9 cellular contexts compared by ENCODE assay signal in the genomic region with DNA sequence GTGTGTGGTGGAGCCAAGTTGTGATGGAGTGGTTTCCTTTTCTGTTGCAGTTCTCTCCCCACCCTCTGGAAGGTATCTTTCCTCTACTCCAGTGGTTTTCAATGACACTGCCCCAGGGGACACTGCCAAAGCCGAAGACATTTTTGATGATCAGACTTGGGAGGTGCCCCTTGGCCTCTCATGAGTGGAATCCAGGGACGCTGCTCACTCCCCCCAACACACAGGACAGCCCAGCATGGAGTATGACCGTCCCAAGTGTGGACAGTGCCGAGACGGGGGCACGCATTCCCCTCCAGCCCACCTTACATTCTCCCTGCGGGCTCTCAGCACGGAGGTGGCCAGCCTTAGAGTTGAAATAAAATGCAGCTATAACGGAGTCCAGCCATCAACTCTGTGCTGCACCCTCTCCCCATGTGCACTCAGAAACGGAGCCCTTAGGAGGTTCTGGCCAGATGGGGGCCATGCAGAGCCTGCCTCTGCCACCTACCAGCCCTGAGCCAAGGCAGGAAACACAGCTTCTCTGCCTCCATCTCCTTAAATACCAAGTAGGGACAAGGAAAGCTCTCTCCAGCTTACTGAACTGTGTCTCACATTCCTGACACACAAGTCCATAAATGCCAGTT.
A peak's percentile ranks its signal among the peaks of the same experiment; 100 is the strongest.
DNase-seq lines count a peak whose midpoint lies in the region; ATAC-seq and TF ChIP-seq lines count a peak whose summit lies in the region.
"Had no signal": no experiment of that assay in that cellular context is flagged by ENCODE, and none has a peak within 500 bp of the region (broad histone marks: within the 10 kb centered on the region; RNA-seq: fewer than 3 reads in every experiment).

No MANE protein-coding gene starts in this region.

- DNase-seq in A673 (ENCODE audit: low spot score) (peak; percentile 21), testis (no peak), NCI-H2196 treated with DMSO at 0.1 percent for 48 hours (lab: John Stamatoyannopoulos, UW; ENCODE audit: unreplicated experiment) (no peak)
- DNase-seq in CD4-positive, alpha-beta memory T cell: no peak
- DNase-seq in activated T-helper 2 cell treated with anti-CD3 and anti-CD28 coated beads, Interferon-gamma antibody, Interleukin-2, Interleukin-4, amounts not matched to agents 10 μg/mL and 5 μg/mL and 100 μg/mL, durations not matched to agents 14 hours and 24 hours and 36 hours (ENCODE audit: low spot score): no peak
- DNase-seq: COR-L47, left ventricle myocardium inferior had no signal

- H3K4me1 ChIP-seq in A673 (ENCODE audit: insufficient read depth, low read length, poor library complexity, severe bottlenecking): peaks cover 32% of the 10 kb centered on the region
- peaks cover 33% of the 10 kb centered on the region for H3K4me1 ChIP-seq in CD4-positive, alpha-beta memory T cell (ENCODE audit: insufficient read depth, low read length)
- H3K4me1 ChIP-seq in muscle layer of colon (ENCODE audit: insufficient read depth, low read length): peaks cover 67% of the 10 kb centered on the region
- no peaks in the 10 kb centered on the region for H3K4me1 ChIP-seq in testis
- H3K4me1 ChIP-seq: left ventricle myocardium inferior had no signal

- peaks cover 0 to 2% (median 0%) of the 10 kb centered on the region in 8 donors for H3K9me3 Mint-ChIP-seq in CD4-positive, alpha-beta memory T cell
- H3K9me3 Mint-ChIP-seq in activated T-helper 2 cell treated with anti-CD3 and anti-CD28 coated beads, Interferon-gamma antibody, Interleukin-2, Interleukin-4, amounts not matched to agents 10 μg/mL and 5 μg/mL and 100 μg/mL, durations not matched to agents 14 hours and 24 hours and 36 hours: peaks cover 6% of the 10 kb centered on the region

- H3K4me3 ChIP-seq in A673 (ENCODE audit: low read depth, low read length, poor library complexity, severe bottlenecking) (peak overlapping the region; percentile 25), muscle layer of colon (ENCODE audit: low read depth in 1 of 2, low read length in 2 of 2) (no peak overlapping the region), testis (no peak overlapping the region)
- peak overlapping the region in 1 of 2 donors; percentile 23 for H3K4me3 ChIP-seq in CD4-positive, alpha-beta memory T cell (ENCODE audit: low read length in 2 of 2)
- H3K4me3 ChIP-seq: left ventricle myocardium inferior had no signal

- H3K27me3 Mint-ChIP-seq in CD4-positive, alpha-beta memory T cell: no peaks in the 10 kb centered on the region
- H3K27me3 Mint-ChIP-seq in activated T-helper 2 cell treated with anti-CD3 and anti-CD28 coated beads, Interferon-gamma antibody, Interleukin-2, Interleukin-4, amounts not matched to agents 10 μg/mL and 5 μg/mL and 100 μg/mL, durations not matched to agents 14 hours and 24 hours and 36 hours (ENCODE audit: low read depth): peaks cover 1% of the 10 kb centered on the region

- H3K36me3 ChIP-seq in A673 (ENCODE audit: insufficient read depth, low read length, poor library complexity, severe bottlenecking): no peaks in the 10 kb centered on the region
- H3K36me3 ChIP-seq in CD4-positive, alpha-beta memory T cell (ENCODE audit: insufficient read depth, low read length): no peaks in the 10 kb centered on the region
- no peaks in the 10 kb centered on the region for H3K36me3 ChIP-seq in muscle layer of colon (ENCODE audit: insufficient read depth, low read length)
- no peaks in the 10 kb centered on the region for H3K36me3 ChIP-seq in testis (ENCODE audit: low read depth, missing control alignments)
- H3K36me3 ChIP-seq: left ventricle myocardium inferior had no signal

- POLR2A ChIA-PET in A673 (lab: Charles Lee; ENCODE audit: low non-redundant PET): no interaction called here
- POLR2A ChIA-PET in CD4-positive, alpha-beta memory T cell (lab: Charles Lee; ENCODE audit: partially characterized antibody): no interaction called here

- H3K9ac ChIP-seq in muscle layer of colon (ENCODE audit: low read length): peak overlapping the region; percentile 20

- intact Hi-C loops in A673 (cut with micrococcal nuclease; ENCODE audit: unreplicated experiment) (no loop called here), testis (cut with DNase I; ENCODE audit: low total_unique reads) (no loop called here)
- intact Hi-C loops in CD4-positive, alpha-beta memory T cell (cut with micrococcal nuclease): no loop called here
- intact Hi-C loops in activated T-helper 2 cell treated with anti-CD3 and anti-CD28 coated beads, Interferon-gamma antibody, Interleukin-2, Interleukin-4, amounts not matched to agents 10 μg/mL and 5 μg/mL and 100 μg/mL, durations not matched to agents 14 hours and 24 hours and 36 hours (cut with micrococcal nuclease): no loop called here

- H3K9me3 ChIP-seq in A673 (ENCODE audit: low read depth, low read length, poor library complexity, severe bottlenecking): no peaks in the 10 kb centered on the region
- H3K9me3 ChIP-seq in CD4-positive, alpha-beta memory T cell (ENCODE audit: control insufficient read depth in 1 of 2, low read length in 2 of 2): no peaks in the 10 kb centered on the region
- H3K9me3 ChIP-seq in muscle layer of colon (ENCODE audit: low read length): no peaks in the 10 kb centered on the region
- H3K9me3 ChIP-seq in testis: no peaks in the 10 kb centered on the region
- H3K9me3 ChIP-seq: left ventricle myocardium inferior had no signal

- peaks cover 16 to 35% (median 23%) of the 10 kb centered on the region in 4 donors for H3K4me1 Mint-ChIP-seq in CD4-positive, alpha-beta memory T cell
- H3K4me1 Mint-ChIP-seq in activated T-helper 2 cell treated with anti-CD3 and anti-CD28 coated beads, Interferon-gamma antibody, Interleukin-2, Interleukin-4, amounts not matched to agents 10 μg/mL and 5 μg/mL and 100 μg/mL, durations not matched to agents 14 hours and 24 hours and 36 hours (ENCODE audit: low read depth): peaks cover 12% of the 10 kb centered on the region

- CTCF ChIA-PET in A673 (lab: Charles Lee): no interaction called here
- CTCF ChIA-PET in CD4-positive, alpha-beta memory T cell (lab: Charles Lee; ENCODE audit: partially characterized antibody): interaction anchor here (1.5 kb wide), 1 partner anchor 151 kb away, joined by 3 read pairs; no protein-coding TSS in a partner anchor

- H3K27me3 ChIP-seq in A673 (replicated peaks; ENCODE audit: insufficient read depth, low read depth, low read length, poor library complexity): no peaks in the 10 kb centered on the region
- H3K27me3 ChIP-seq in CD4-positive, alpha-beta memory T cell (ENCODE audit: insufficient read depth, low read length): no peaks in the 10 kb centered on the region
- no peaks in the 10 kb centered on the region for H3K27me3 ChIP-seq in muscle layer of colon (ENCODE audit: control insufficient read depth in 1 of 2, insufficient read depth in 2 of 2, low read length in 2 of 2)
- H3K27me3 ChIP-seq in testis: no peaks in the 10 kb centered on the region

- BruUV-seq in A673 (replicated peaks; lab: Mats Ljungman, UMichigan): no TSS peak

- no peak for TF ChIP-seq POLR2A in testis (IDR thresholded peaks at IDR 0.05)

- H3K27ac ChIP-seq in A673 (ENCODE audit: low read depth, low read length, poor library complexity, severe bottlenecking): no peak overlapping the region
- peak overlapping the region; percentile 57 for H3K27ac ChIP-seq in CD4-positive, alpha-beta memory T cell (ENCODE audit: low read depth, low read length)
- peak overlapping the region; percentile 73 for H3K27ac ChIP-seq in muscle layer of colon (ENCODE audit: low read depth, low read length)
- no peak overlapping the region for H3K27ac ChIP-seq in testis
- H3K27ac ChIP-seq: left ventricle myocardium inferior had no signal

- no peak for TF ChIP-seq CTCF in A673 (conservative IDR thresholded peaks at IDR 0.05; ENCODE audit: low read depth, low read length)
- no peak for TF ChIP-seq CTCF in testis (IDR thresholded peaks at IDR 0.05)

- no peak for ATAC-seq in GM18868 (IDR thresholded peaks at IDR 0.05; ENCODE audit: unreplicated experiment)

- H3K27ac Mint-ChIP-seq in CD4-positive, alpha-beta memory T cell: peak overlapping the region; percentile 82 to 96 (median 92)
- peak overlapping the region; percentile 30 for H3K27ac Mint-ChIP-seq in activated T-helper 2 cell treated with anti-CD3 and anti-CD28 coated beads, Interferon-gamma antibody, Interleukin-2, Interleukin-4, amounts not matched to agents 10 μg/mL and 5 μg/mL and 100 μg/mL, durations not matched to agents 14 hours and 24 hours and 36 hours

- 93% methylated on average over 10 of the region's 10 CpGs for WGBS in testis, 2 donors

- no peaks in the 10 kb centered on the region for H3K36me3 Mint-ChIP-seq in CD4-positive, alpha-beta memory T cell
- no peaks in the 10 kb centered on the region for H3K36me3 Mint-ChIP-seq in activated T-helper 2 cell treated with anti-CD3 and anti-CD28 coated beads, Interferon-gamma antibody, Interleukin-2, Interleukin-4, amounts not matched to agents 10 μg/mL and 5 μg/mL and 100 μg/mL, durations not matched to agents 14 hours and 24 hours and 36 hours (ENCODE audit: low read depth)

- H3K4me3 Mint-ChIP-seq in CD4-positive, alpha-beta memory T cell: peak overlapping the region; percentile 68 to 91 (median 80)
- no peak overlapping the region for H3K4me3 Mint-ChIP-seq in activated T-helper 2 cell treated with anti-CD3 and anti-CD28 coated beads, Interferon-gamma antibody, Interleukin-2, Interleukin-4, amounts not matched to agents 10 μg/mL and 5 μg/mL and 100 μg/mL, durations not matched to agents 14 hours and 24 hours and 36 hours (ENCODE audit: low read depth)

Comparison
In these comparisons a context has a peak if more than half of its experiments do, and no peak if none do; other contexts are left out.
1. H3K27ac ChIP-seq: peak in CD4-positive, alpha-beta memory T cell (single experiment) and muscle layer of colon (single experiment); none in A673 (single experiment) and testis (0 of 2).